Comparison of ENCODE assay signal across 8 cellular contexts in genomic region chr6:111997078-111997862, GRCh38. TPM values are rescaled to one million over a fixed set of nuclear protein-coding genes. Genes with fewer than 3 reads are reported as not detected.
DNase-seq lines count a peak whose midpoint lies in the region; ATAC-seq, FAIRE-seq and TF ChIP-seq lines count a peak whose summit lies in the region.

No MANE protein-coding gene starts in this region.

- CTCF ChIA-PET in CD4-positive, alpha-beta T cell (lab: Charles Lee), result interaction anchor here (1.0 to 2.0 kb wide), 7 partner anchors 29 to 288 kb away, joined by 3 to 6 read pairs (median 5); partner anchors contain the start of gene FYN

- H3K4me3 ChIP-seq in LNCaP clone FGC (ENCODE audit: low read depth, low read length) (no peak overlapping the region), fibroblast of mammary gland (ENCODE audit: control insufficient read depth, low read depth, low read length) (peak overlapping the region; percentile 33)

- peaks cover 55% of the 10 kb centered on the region for H3K4me1 Mint-ChIP-seq in CD4-positive, alpha-beta T cell (ENCODE audit: low read depth)
- H3K4me1 Mint-ChIP-seq in activated T-cell treated with anti-CD3 and anti-CD28 coated beads, Interleukin-2, amount 50 U/mL, for 72 hours (ENCODE audit: low read depth), result peaks cover 52% of the 10 kb centered on the region
- peaks cover 32% of the 10 kb centered on the region for H3K4me1 Mint-ChIP-seq in neural crest cell

- peak overlapping the region; percentile 75 for H3K4me3 Mint-ChIP-seq in CD4-positive, alpha-beta T cell
- H3K4me3 Mint-ChIP-seq in activated T-cell treated with anti-CD3 and anti-CD28 coated beads, Interleukin-2, amount 50 U/mL, for 72 hours, result peak overlapping the region; percentile 64 to 75
- peak overlapping the region; percentile 3 for H3K4me3 Mint-ChIP-seq in neural crest cell

- DNase-seq in CD4-positive, alpha-beta T cell, result peak; percentile 61 to 78 (median 73)
- DNase-seq in LNCaP clone FGC (ENCODE audit: low read depth), result peak; percentile 48
- DNase-seq in RCC 7860 (ENCODE audit: low spot score), result peak; percentile 58
- DNase-seq in activated T-cell treated with anti-CD3 and anti-CD28 coated beads, Interleukin-2, amount 50 U/mL, for 72 hours, result peak; percentile 78 to 81
- peak; percentile 85 for DNase-seq in fibroblast of mammary gland (ENCODE audit: low read depth)
- DNase-seq in neural crest cell (ENCODE audit: low read depth, low spot score), result peak; percentile 77
- peak; percentile 67 for DNase-seq in stromal cell of bone marrow (ENCODE audit: low read depth)

- no peak overlapping the region for H3K27ac ChIP-seq in CD4-positive, alpha-beta T cell (ENCODE audit: low read depth, low read length)

- FAIRE-seq in RCC 7860 (lab: Jason Lieb, UNC), result peak; percentile 5

- ATAC-seq in CD4-positive, alpha-beta T cell (ENCODE audit: poor library complexity), result peak; percentile 70
- ATAC-seq in GM21360 (IDR thresholded peaks at IDR 0.05; ENCODE audit: unreplicated experiment), result peak; percentile 69
- peak; percentile 66 to 73 for ATAC-seq in activated T-cell treated with anti-CD3 and anti-CD28 coated beads, Interleukin-2, amount 50 U/mL, for 72 hours (replicated peaks in 1 of 2)

- H3K27me3 Mint-ChIP-seq in CD4-positive, alpha-beta T cell, result no peaks in the 10 kb centered on the region
- H3K27me3 Mint-ChIP-seq in activated T-cell treated with anti-CD3 and anti-CD28 coated beads, Interleukin-2, amount 50 U/mL, for 72 hours (ENCODE audit: low read depth), result no peaks in the 10 kb centered on the region
- no peaks in the 10 kb centered on the region for H3K27me3 Mint-ChIP-seq in neural crest cell (ENCODE audit: low read depth)

- no peaks in the 10 kb centered on the region for H3K9me3 ChIP-seq in CD4-positive, alpha-beta T cell (ENCODE audit: control insufficient read depth, low read length)

- POLR2A ChIA-PET in CD4-positive, alpha-beta T cell (lab: Charles Lee), result interaction anchor here (1.0 to 2.3 kb wide), 6 partner anchors 24 to 287 kb away, joined by 3 to 10 read pairs (median 6); partner anchors contain the start of gene FYN

- no peaks in the 10 kb centered on the region for H3K36me3 Mint-ChIP-seq in CD4-positive, alpha-beta T cell (ENCODE audit: low read depth)
- peaks cover 1 to 3% of the 10 kb centered on the region in 2 donors for H3K36me3 Mint-ChIP-seq in activated T-cell treated with anti-CD3 and anti-CD28 coated beads, Interleukin-2, amount 50 U/mL, for 72 hours (ENCODE audit: insufficient read depth in 2 of 2)
- no peaks in the 10 kb centered on the region for H3K36me3 Mint-ChIP-seq in neural crest cell (ENCODE audit: low read depth)

- no peaks in the 10 kb centered on the region for H3K9me3 Mint-ChIP-seq in CD4-positive, alpha-beta T cell
- H3K9me3 Mint-ChIP-seq in activated T-cell treated with anti-CD3 and anti-CD28 coated beads, Interleukin-2, amount 50 U/mL, for 72 hours, result no peaks in the 10 kb centered on the region
- H3K9me3 Mint-ChIP-seq in neural crest cell, result no peaks in the 10 kb centered on the region

- no peaks in the 10 kb centered on the region for H3K27me3 ChIP-seq in CD4-positive, alpha-beta T cell (ENCODE audit: control insufficient read depth, insufficient read depth, low read length)

- peak; percentile 93 for TF ChIP-seq CTCF in CD4-positive, alpha-beta T cell (IDR thresholded peaks at IDR 0.05)
- TF ChIP-seq CTCF in LNCaP clone FGC (IDR thresholded peaks at IDR 0.05; ENCODE audit: control insufficient read depth, extremely low read depth, insufficient read depth) (peak; percentile 91), fibroblast of mammary gland (conservative IDR thresholded peaks at IDR 0.05; ENCODE audit: control insufficient read depth, insufficient read depth, low read depth, low read length) (peak; percentile 97), neural crest cell (conservative IDR thresholded peaks at IDR 0.05) (peak; percentile 97)

- H3K27ac Mint-ChIP-seq in CD4-positive, alpha-beta T cell, result peak overlapping the region; percentile 82
- no peak overlapping the region for H3K27ac Mint-ChIP-seq in activated T-cell treated with anti-CD3 and anti-CD28 coated beads, Interleukin-2, amount 50 U/mL, for 72 hours
- H3K27ac Mint-ChIP-seq in neural crest cell (ENCODE audit: unreplicated experiment), result peak overlapping the region; percentile 6

- intact Hi-C loops in CD4-positive, alpha-beta T cell (cut with DNase I, micrococcal nuclease), result loop anchor here (1.0 to 10.0 kb wide), 8 partner anchors 46 to 288 kb away; no protein-coding TSS in a partner anchor

RNA-seq across cellular contexts. Expression of gene CCN6, which starts 56.6 kb away (rescaled TPM):
- total RNA-seq in CD4-positive, alpha-beta T cell, result not detected
- under 1 TPM; 0.25 to 0.74 TPM for total RNA-seq in activated T-cell treated with anti-CD3 and anti-CD28 coated beads, Interleukin-2, amount 50 U/mL, for 72 hours
- total RNA-seq in neural crest cell, result not detected in 2 replicates

Comparison
In these comparisons a context has a peak if more than half of its experiments do, and no peak if none do; other contexts are left out.
1. H3K4me3 Mint-ChIP-seq: peak in every context shown above with its lines; median percentile 75 in CD4-positive, alpha-beta T cell; 70 in activated T-cell treated with anti-CD3 and anti-CD28 coated beads, Interleukin-2, amount 50 U/mL, for 72 hours; 3 in neural crest cell.